In the genomic region with DNA sequence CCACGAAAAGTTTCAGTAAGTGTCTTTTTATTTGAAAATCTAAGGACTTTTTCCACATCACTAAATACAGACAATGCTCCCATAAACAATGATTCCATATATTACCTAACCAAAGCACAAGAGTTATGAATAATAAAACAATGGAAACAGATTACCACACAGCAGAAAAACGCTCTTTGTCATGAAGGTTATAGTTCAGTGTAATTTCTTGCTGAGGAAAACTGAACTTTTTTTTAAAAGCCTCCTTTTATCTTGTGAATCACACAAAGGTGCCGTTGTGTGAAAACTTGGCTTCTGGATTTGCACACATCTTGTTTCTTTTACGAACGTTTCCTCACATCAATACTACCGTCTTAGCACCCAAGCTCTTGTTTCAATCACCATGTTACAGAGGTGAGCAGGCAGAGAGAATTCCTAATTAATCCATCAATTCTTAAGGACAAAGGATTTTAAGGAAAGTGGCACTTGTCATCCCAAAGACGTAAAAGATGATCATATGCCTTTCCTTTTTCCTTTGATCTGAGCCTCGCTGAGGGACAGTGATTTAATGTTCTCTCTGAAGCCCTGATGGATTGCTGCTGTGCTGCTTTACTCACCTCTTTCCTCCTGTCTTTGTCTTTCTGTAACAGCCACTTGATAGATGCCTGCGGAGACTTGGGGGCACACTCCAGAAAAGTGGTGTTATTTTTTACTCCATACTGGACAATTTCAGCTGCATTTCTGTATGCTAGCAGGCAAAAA, we compare ENCODE assay signal across 19 cellular contexts.
A peak's percentile ranks its signal among the peaks of the same experiment; 100 is the strongest.
DNase-seq lines count a peak whose midpoint lies in the region; ATAC-seq, FAIRE-seq and TF ChIP-seq lines count a peak whose summit lies in the region.
"Had no signal": no experiment of that assay in that cellular context is flagged by ENCODE, and none has a peak within 500 bp of the region (broad histone marks: within the 10 kb centered on the region; RNA-seq: fewer than 3 reads in every experiment).

No MANE protein-coding gene starts in this region.

- no peaks in the 10 kb centered on the region for H3K36me3 ChIP-seq in body of pancreas (replicated peaks in 1 of 2; ENCODE audit: insufficient read depth in 1 of 2, low read depth in 2 of 2)
- no peaks in the 10 kb centered on the region for H3K36me3 ChIP-seq in small intestine (ENCODE audit: control insufficient read depth in 2 of 2, insufficient read depth in 2 of 2, low read length in 2 of 2)
- H3K36me3 ChIP-seq: BLaER1 had no signal

- intact Hi-C loops in body of pancreas (cut with DNase I): no loop called here
- intact Hi-C loops in lower leg skin (cut with DNase I; ENCODE audit: low total_unique reads): no loop called here

- no peak for TF ChIP-seq CTCF in body of pancreas (IDR thresholded peaks at IDR 0.05)
- no peak for TF ChIP-seq CTCF in lower leg skin (IDR thresholded peaks at IDR 0.05)

- ATAC-seq in body of pancreas: peak; percentile 42
- ATAC-seq: activated naive CD4-positive, alpha-beta T cell treated with anti-CD3 and anti-CD28 coated beads, Interleukin-2, amount 50 U/mL, for 72 hours; esophagus mucosa; left lung; naive thymus-derived CD4-positive, alpha-beta T cell had no signal

- H3K27me3 ChIP-seq in body of pancreas (peaks cover 0 to 5% of the 10 kb centered on the region in 2 donors), small intestine (ENCODE audit: control insufficient read depth in 2 of 2, insufficient read depth in 2 of 2, low read length in 2 of 2) (no peaks in the 10 kb centered on the region)
- H3K27me3 ChIP-seq: BLaER1, left lung had no signal

- H3K4me1 ChIP-seq in body of pancreas (peaks cover 14% of the 10 kb centered on the region), small intestine (ENCODE audit: control insufficient read depth in 2 of 2, insufficient read depth in 1 of 2, low read depth in 1 of 2, low read length in 1 of 2) (no peaks in the 10 kb centered on the region)
- H3K4me1 ChIP-seq: BLaER1, left lung had no signal

- peak overlapping the region in 1 of 4 donors; percentile 32 for H3K27ac ChIP-seq in body of pancreas
- no peak overlapping the region for H3K27ac ChIP-seq in small intestine (ENCODE audit: low read depth in 1 of 2, low read length in 1 of 2)
- H3K27ac ChIP-seq: BLaER1, GM23248, left lung had no signal

- WGBS in body of pancreas, 2 donors: 22 to 36% methylated on average over 9 of the region's 9 CpGs
- WGBS in small intestine, 3 donors: 38 to 57% (median 53%) methylated on average over 9 of the region's 9 CpGs
- 51 to 69% methylated on average over 9 of the region's 9 CpGs for whole genome bisulfite sequencing in lower leg skin, 2 donors

- FAIRE-seq in small intestine (lab: Jason Lieb, UNC): no peak

- H3K4me3 ChIP-seq in body of pancreas (no peak overlapping the region), small intestine (ENCODE audit: low read depth in 1 of 2, low read length in 2 of 2) (no peak overlapping the region), lower leg skin (ENCODE audit: low read depth, poor library complexity, severe bottlenecking) (no peak overlapping the region)
- H3K4me3 ChIP-seq: BLaER1, GM23248, left lung had no signal

- no peaks in the 10 kb centered on the region for H3K9me3 ChIP-seq in body of pancreas
- no peaks in the 10 kb centered on the region for H3K9me3 ChIP-seq in small intestine (ENCODE audit: control insufficient read depth, low read depth)
- H3K9me3 ChIP-seq: BLaER1, left lung had no signal

- TF ChIP-seq POLR2A in body of pancreas (IDR thresholded peaks at IDR 0.05) (no peak), lower leg skin (IDR thresholded peaks at IDR 0.05) (no peak)

- peak in 2 of 3 experiments; percentile 37 to 80 for DNase-seq in NCI-H1417 (lab: John Stamatoyannopoulos, UW)
- no peak for DNase-seq in body of pancreas
- DNase-seq in iris pigment epithelial cell (ENCODE audit: low read depth): peak; percentile 21
- DNase-seq in small intestine: peak; percentile 1
- no peak for DNase-seq in mesenteric fat pad (ENCODE audit: low spot score)
- DNase-seq in NOMO-1 treated with dmso at 0.1 percent for 144 hours (lab: John Stamatoyannopoulos, UW; ENCODE audit: unreplicated experiment): no peak
- DNase-seq in Ammon's horn (ENCODE audit: low spot score): no peak
- no peak for DNase-seq in lower leg skin (ENCODE audit: low spot score in 2 of 2)
- DNase-seq: activated T-cell treated with anti-CD3 and anti-CD28 coated beads, Interleukin-2, amount 50 U/mL, for 1 hour; cerebellar nuclear complex; DMS53; GM23248; KBM-7; left lung; naive thymus-derived CD4-positive, alpha-beta T cell; NCI-H446 had no signal

Comparison
In these comparisons a context has a peak if more than half of its experiments do, and no peak if none do; other contexts are left out.
1. DNase-seq: peak in NCI-H1417 (2 of 3), iris pigment epithelial cell (single experiment) and small intestine (single experiment); none in body of pancreas (0 of 4), mesenteric fat pad (single experiment), NOMO-1 treated with dmso at 0.1 percent for 144 hours (single experiment), Ammon's horn (single experiment) and lower leg skin (0 of 2).